9 cellular contexts compared by ENCODE assay signal in the genomic region with DNA sequence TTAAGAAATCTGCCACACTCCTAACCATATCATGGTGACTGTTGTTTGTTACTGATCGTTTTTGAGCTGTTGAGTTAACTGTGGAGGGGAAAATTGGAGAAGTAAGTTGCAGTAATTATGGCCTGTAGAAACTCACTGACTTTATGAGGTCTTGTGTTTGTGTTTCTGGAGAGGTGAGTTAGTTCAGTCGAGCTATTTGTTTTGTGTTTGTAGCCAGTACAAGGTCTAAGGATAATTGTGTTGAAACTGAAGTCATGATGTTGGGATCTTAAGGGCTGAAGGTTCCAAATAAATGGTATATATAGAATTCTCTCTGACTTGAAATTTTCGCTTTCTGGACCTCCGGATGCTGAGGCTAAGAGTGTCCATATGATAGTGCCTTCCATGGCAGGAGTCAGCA. TPM values are rescaled to one million over a fixed set of nuclear protein-coding genes. Genes with fewer than 3 reads are reported as not detected.
A peak's percentile ranks its signal among the peaks of the same experiment; 100 is the strongest.
DNase-seq lines count a peak whose midpoint lies in the region; ATAC-seq and TF ChIP-seq lines count a peak whose summit lies in the region.
"Not testable (repeated sequence)": the region's sequence is repeated elsewhere in the genome, so short reads cannot be mapped to it uniquely, and the experiment has no call there.
"Had no signal": no experiment of that assay in that cellular context is flagged by ENCODE, and none has a peak within 500 bp of the region (broad histone marks: within the 10 kb centered on the region; RNA-seq: fewer than 3 reads in every experiment).

No MANE protein-coding gene starts in this region.

- intact Hi-C loops in left colon (cut with DNase I, micrococcal nuclease), result not testable (repeated sequence)

- H3K79me2 ChIP-seq in osteoblast (ENCODE audit: insufficient read depth, low read length), result peaks cover 29% of the 10 kb centered on the region

- H3K9me3 ChIP-seq in CD8-positive, alpha-beta memory T cell (ENCODE audit: low read length); endocrine pancreas (ENCODE audit: control insufficient read depth, low read length); osteoblast (ENCODE audit: low read depth, low read length): not testable (repeated sequence)

- H3K27ac Mint-ChIP-seq in CD8-positive, alpha-beta memory T cell, result peak overlapping the region in 6 of 8 donors; percentile 53 to 84 (median 76)
- H3K27ac Mint-ChIP-seq in IgD-negative memory B cell (peak overlapping the region in 2 of 3 donors; percentile 20 to 60), type B pancreatic cell (peak overlapping the region; percentile 82)
- peak overlapping the region; percentile 86 for H3K27ac Mint-ChIP-seq in activated naive CD8-positive, alpha-beta T cell treated with anti-CD3 and anti-CD28 coated beads, Interleukin-2, amount 50 U/mL, for 24 hours

- not testable (repeated sequence) for H3K27ac ChIP-seq in CD8-positive, alpha-beta memory T cell (ENCODE audit: low read depth, low read length); osteoblast (ENCODE audit: low read depth, low read length)
- H3K27ac ChIP-seq in VCaP, result peak overlapping the region; percentile 53

- not testable (repeated sequence) for H3K27me3 ChIP-seq in CD8-positive, alpha-beta memory T cell (ENCODE audit: insufficient read depth, low read length, poor library complexity, severe bottlenecking); endocrine pancreas (ENCODE audit: control insufficient read depth, insufficient read depth, low read length); osteoblast (ENCODE audit: insufficient read depth, low read length)

- H3K9me3 Mint-ChIP-seq in CD8-positive, alpha-beta memory T cell; IgD-negative memory B cell; activated naive CD8-positive, alpha-beta T cell treated with anti-CD3 and anti-CD28 coated beads, Interleukin-2, amount 50 U/mL, for 24 hours; type B pancreatic cell: not testable (repeated sequence)

- POLR2A ChIA-PET in CD8-positive, alpha-beta memory T cell (lab: Charles Lee), result not testable (repeated sequence)

- not testable (repeated sequence) for H3K4me1 ChIP-seq in CD8-positive, alpha-beta memory T cell (ENCODE audit: insufficient read depth, low read length); endocrine pancreas (ENCODE audit: control insufficient read depth, insufficient read depth, low read length); osteoblast (ENCODE audit: insufficient read depth, low read length)

- not testable (repeated sequence) for DNase-seq in CD8-positive, alpha-beta memory T cell; activated naive CD8-positive, alpha-beta T cell treated with anti-CD3 and anti-CD28 coated beads, Interleukin-2, amount 50 U/mL, for 24 hours; left colon; osteoblast (ENCODE audit: insufficient read length, low spot score, missing footprints); type B pancreatic cell (ENCODE audit: extremely low spot score, unreplicated experiment)

- H3K36me3 Mint-ChIP-seq in CD8-positive, alpha-beta memory T cell, result peaks cover 0 to 31% (median 12%) of the 10 kb centered on the region in 3 donors
- H3K36me3 Mint-ChIP-seq in IgD-negative memory B cell, result not testable (repeated sequence)
- H3K36me3 Mint-ChIP-seq in activated naive CD8-positive, alpha-beta T cell treated with anti-CD3 and anti-CD28 coated beads, Interleukin-2, amount 50 U/mL, for 24 hours (ENCODE audit: low read depth), result peaks cover 25% of the 10 kb centered on the region
- peaks cover 11% of the 10 kb centered on the region for H3K36me3 Mint-ChIP-seq in type B pancreatic cell

- not testable (repeated sequence) for H3K4me3 ChIP-seq in CD8-positive, alpha-beta memory T cell (ENCODE audit: low read length)
- H3K4me3 ChIP-seq in endocrine pancreas (ENCODE audit: control insufficient read depth, insufficient read depth, low read length), result peak overlapping the region; percentile 18
- peak overlapping the region; percentile 67 for H3K4me3 ChIP-seq in osteoblast (ENCODE audit: insufficient read depth, low read length)

- CTCF ChIA-PET in CD8-positive, alpha-beta memory T cell (lab: Charles Lee), result not testable (repeated sequence)

- ATAC-seq in activated naive CD8-positive, alpha-beta T cell treated with anti-CD3 and anti-CD28 coated beads, Interleukin-2, amount 50 U/mL, for 24 hours, result not testable (repeated sequence)
- peak; percentile 80 for ATAC-seq in left colon

- not testable (repeated sequence) for H3K36me3 ChIP-seq in CD8-positive, alpha-beta memory T cell (ENCODE audit: insufficient read depth, low read length); endocrine pancreas (ENCODE audit: control insufficient read depth, insufficient read depth, low read length); osteoblast (ENCODE audit: insufficient read depth, low read length)

- H3K9ac ChIP-seq in endocrine pancreas (ENCODE audit: control insufficient read depth, insufficient read depth, low read length), result not testable (repeated sequence)

- not testable (repeated sequence) for TF ChIP-seq CTCF in VCaP (conservative IDR thresholded peaks at IDR 0.05); osteoblast (IDR thresholded peaks at IDR 0.05; ENCODE audit: extremely low read depth, low read depth, low read length); type B pancreatic cell (conservative IDR thresholded peaks at IDR 0.05)

- H3K4me3 Mint-ChIP-seq in CD8-positive, alpha-beta memory T cell, result peak overlapping the region; percentile 49 to 94 (median 88)
- H3K4me3 Mint-ChIP-seq in IgD-negative memory B cell, result peak overlapping the region; percentile 87 to 95 (median 90)
- peak overlapping the region; percentile 89 for H3K4me3 Mint-ChIP-seq in activated naive CD8-positive, alpha-beta T cell treated with anti-CD3 and anti-CD28 coated beads, Interleukin-2, amount 50 U/mL, for 24 hours
- H3K4me3 Mint-ChIP-seq in type B pancreatic cell, result peak overlapping the region; percentile 92

- H3K4me2 ChIP-seq in osteoblast (ENCODE audit: insufficient read depth, low read length), result peak overlapping the region; percentile 72

- H2AFZ ChIP-seq in osteoblast (ENCODE audit: low read length), result not testable (repeated sequence)

- H4K20me1 ChIP-seq in osteoblast (ENCODE audit: insufficient read depth, low read length), result not testable (repeated sequence)

- H3K4me1 Mint-ChIP-seq in CD8-positive, alpha-beta memory T cell, result peaks cover 20 to 43% (median 41%) of the 10 kb centered on the region in 3 donors
- peaks cover 9 to 28% (median 11%) of the 10 kb centered on the region in 3 donors for H3K4me1 Mint-ChIP-seq in IgD-negative memory B cell
- H3K4me1 Mint-ChIP-seq in activated naive CD8-positive, alpha-beta T cell treated with anti-CD3 and anti-CD28 coated beads, Interleukin-2, amount 50 U/mL, for 24 hours, result peaks cover 29% of the 10 kb centered on the region
- not testable (repeated sequence) for H3K4me1 Mint-ChIP-seq in type B pancreatic cell (ENCODE audit: unreplicated experiment)

- not testable (repeated sequence) for H3K27me3 Mint-ChIP-seq in CD8-positive, alpha-beta memory T cell; IgD-negative memory B cell; activated naive CD8-positive, alpha-beta T cell treated with anti-CD3 and anti-CD28 coated beads, Interleukin-2, amount 50 U/mL, for 24 hours; type B pancreatic cell

RNA-seq across cellular contexts. Expression of a gene that starts 29.2 kb away (rescaled TPM):
- not detected for total RNA-seq in CD8-positive, alpha-beta memory T cell
- polyA plus RNA-seq in CD8-positive, alpha-beta memory T cell, result not detected
- polyA plus RNA-seq in IgD-negative memory B cell, result not detected
- total RNA-seq in left colon (not detected), osteoblast (not detected in 2 replicates), type B pancreatic cell (ENCODE audit: low replicate concordance) (not detected in 2 replicates)
- total RNA-seq: lower leg skin had no signal

RNA-seq across cellular contexts. Expression of a gene that starts 49.7 kb away (rescaled TPM):
- total RNA-seq in CD8-positive, alpha-beta memory T cell, result under 1 TPM in 1 of 2 experiments, not detected in 1; 0.07 TPM
- polyA plus RNA-seq in CD8-positive, alpha-beta memory T cell, result not detected
- not detected for polyA plus RNA-seq in IgD-negative memory B cell
- total RNA-seq in left colon (under 1 TPM; 0.09 to 0.17 TPM), osteoblast (under 0.01 TPM in 2 replicates), type B pancreatic cell (ENCODE audit: low replicate concordance) (0.19 TPM in 1 of 2 replicates, not detected in the other)
